In genomic region chrX:124502144-124502543, GRCh38 we compare ENCODE assay signal across 24 cellular contexts.
A peak's percentile ranks its signal among the peaks of the same experiment; 100 is the strongest.
DNase-seq lines count a peak whose midpoint lies in the region; ATAC-seq and TF ChIP-seq lines count a peak whose summit lies in the region.
"Had no signal": no experiment of that assay in that cellular context is flagged by ENCODE, and none has a peak within 500 bp of the region (broad histone marks: within the 10 kb centered on the region; RNA-seq: fewer than 3 reads in every experiment).

No MANE protein-coding gene starts in this region.

- BruUV-seq in Calu3 (replicated peaks; lab: Mats Ljungman, UMichigan): no TSS peak

- no peaks in the 10 kb centered on the region for H3K9me3 Mint-ChIP-seq in T-helper 2 cell treated with Interferon-gamma antibody and Interleukin-4, amounts not matched to agents 5 μg/mL and 100 μg/mL, for 36 hours
- no peaks in the 10 kb centered on the region for H3K9me3 Mint-ChIP-seq in activated naive CD4-positive, alpha-beta T cell treated with anti-CD3 and anti-CD28 coated beads, Interleukin-2, amount 50 U/mL, for 72 hours
- H3K9me3 Mint-ChIP-seq in activated naive CD8-positive, alpha-beta T cell treated with anti-CD3 and anti-CD28 coated beads for 36 hours: no peaks in the 10 kb centered on the region
- no peaks in the 10 kb centered on the region for H3K9me3 Mint-ChIP-seq in stimulated activated naive CD8-positive, alpha-beta T cell treated with anti-CD3 and anti-CD28 coated beads, Interleukin-15, Interleukin-2, amounts not matched to agents 100 ng/mL and 50 ng/mL, for 24 hours
- H3K9me3 Mint-ChIP-seq in Calu3 (ENCODE audit: low read depth, unreplicated experiment): no peaks in the 10 kb centered on the region
- H3K9me3 Mint-ChIP-seq: CD4-positive, alpha-beta T cell; GM23338 had no signal

- intact Hi-C loops in Calu3 (cut with micrococcal nuclease; ENCODE audit: unreplicated experiment): no loop called here

- no peaks in the 10 kb centered on the region for H3K27me3 Mint-ChIP-seq in T-helper 2 cell treated with Interferon-gamma antibody and Interleukin-4, amounts not matched to agents 5 μg/mL and 100 μg/mL, for 36 hours (ENCODE audit: low read depth)
- H3K27me3 Mint-ChIP-seq in activated naive CD8-positive, alpha-beta T cell treated with anti-CD3 and anti-CD28 coated beads for 36 hours: no peaks in the 10 kb centered on the region
- no peaks in the 10 kb centered on the region for H3K27me3 Mint-ChIP-seq in stimulated activated naive CD8-positive, alpha-beta T cell treated with anti-CD3 and anti-CD28 coated beads, Interleukin-15, Interleukin-2, amounts not matched to agents 100 ng/mL and 50 ng/mL, for 24 hours
- H3K27me3 Mint-ChIP-seq in Calu3 (ENCODE audit: unreplicated experiment): peaks cover 16% of the 10 kb centered on the region
- H3K27me3 Mint-ChIP-seq: CD4-positive, alpha-beta T cell had no signal

- no peak overlapping the region for H3K27ac Mint-ChIP-seq in T-helper 2 cell treated with Interferon-gamma antibody and Interleukin-4, amounts not matched to agents 5 μg/mL and 100 μg/mL, for 36 hours
- no peak overlapping the region for H3K27ac Mint-ChIP-seq in activated naive CD4-positive, alpha-beta T cell treated with anti-CD3 and anti-CD28 coated beads, Interleukin-2, amount 50 U/mL, for 72 hours
- H3K27ac Mint-ChIP-seq in activated naive CD8-positive, alpha-beta T cell treated with anti-CD3 and anti-CD28 coated beads for 36 hours: peak overlapping the region; percentile 78
- peak overlapping the region; percentile 58 for H3K27ac Mint-ChIP-seq in stimulated activated naive CD8-positive, alpha-beta T cell treated with anti-CD3 and anti-CD28 coated beads, Interleukin-15, Interleukin-2, amounts not matched to agents 100 ng/mL and 50 ng/mL, for 24 hours
- H3K27ac Mint-ChIP-seq in Calu3 (ENCODE audit: unreplicated experiment): no peak overlapping the region
- H3K27ac Mint-ChIP-seq: CD4-positive, alpha-beta T cell; GM23338 had no signal

- CTCF ChIA-PET in Calu3 (lab: Charles Lee): no interaction called here

- H3K4me1 Mint-ChIP-seq in T-helper 2 cell treated with Interferon-gamma antibody and Interleukin-4, amounts not matched to agents 5 μg/mL and 100 μg/mL, for 36 hours (ENCODE audit: low read depth): peaks cover 8% of the 10 kb centered on the region
- peaks cover 9% of the 10 kb centered on the region for H3K4me1 Mint-ChIP-seq in activated naive CD8-positive, alpha-beta T cell treated with anti-CD3 and anti-CD28 coated beads for 36 hours
- peaks cover 28% of the 10 kb centered on the region for H3K4me1 Mint-ChIP-seq in stimulated activated naive CD8-positive, alpha-beta T cell treated with anti-CD3 and anti-CD28 coated beads, Interleukin-15, Interleukin-2, amounts not matched to agents 100 ng/mL and 50 ng/mL, for 24 hours (ENCODE audit: low read depth)
- H3K4me1 Mint-ChIP-seq in Calu3 (ENCODE audit: low read depth, unreplicated experiment): no peaks in the 10 kb centered on the region

- ATAC-seq in activated naive CD4-positive, alpha-beta T cell treated with anti-CD3 and anti-CD28 coated beads, Interleukin-2, amount 50 U/mL, for 72 hours: peak; percentile 18 to 59
- no peak for ATAC-seq in GM21423 (IDR thresholded peaks at IDR 0.05; ENCODE audit: unreplicated experiment)
- ATAC-seq: GM23338, HepG2 had no signal

- no peak overlapping the region for H3K4me3 Mint-ChIP-seq in T-helper 2 cell treated with Interferon-gamma antibody and Interleukin-4, amounts not matched to agents 5 μg/mL and 100 μg/mL, for 36 hours
- H3K4me3 Mint-ChIP-seq in activated naive CD8-positive, alpha-beta T cell treated with anti-CD3 and anti-CD28 coated beads for 36 hours: no peak overlapping the region
- no peak overlapping the region for H3K4me3 Mint-ChIP-seq in stimulated activated naive CD8-positive, alpha-beta T cell treated with anti-CD3 and anti-CD28 coated beads, Interleukin-15, Interleukin-2, amounts not matched to agents 100 ng/mL and 50 ng/mL, for 24 hours
- H3K4me3 Mint-ChIP-seq in Calu3 (ENCODE audit: low read depth, unreplicated experiment): no peak overlapping the region
- H3K4me3 Mint-ChIP-seq: CD4-positive, alpha-beta T cell; GM23338 had no signal

- H3K36me3 Mint-ChIP-seq in T-helper 2 cell treated with Interferon-gamma antibody and Interleukin-4, amounts not matched to agents 5 μg/mL and 100 μg/mL, for 36 hours (ENCODE audit: low read depth): no peaks in the 10 kb centered on the region
- no peaks in the 10 kb centered on the region for H3K36me3 Mint-ChIP-seq in activated naive CD4-positive, alpha-beta T cell treated with anti-CD3 and anti-CD28 coated beads, Interleukin-2, amount 50 U/mL, for 72 hours
- H3K36me3 Mint-ChIP-seq in activated naive CD8-positive, alpha-beta T cell treated with anti-CD3 and anti-CD28 coated beads for 36 hours: no peaks in the 10 kb centered on the region
- H3K36me3 Mint-ChIP-seq in stimulated activated naive CD8-positive, alpha-beta T cell treated with anti-CD3 and anti-CD28 coated beads, Interleukin-15, Interleukin-2, amounts not matched to agents 100 ng/mL and 50 ng/mL, for 24 hours (ENCODE audit: low read depth): no peaks in the 10 kb centered on the region
- H3K36me3 Mint-ChIP-seq in Calu3 (ENCODE audit: insufficient read depth, unreplicated experiment): no peaks in the 10 kb centered on the region

- peak; percentile 5 for DNase-seq in T-helper 2 cell treated with Interferon-gamma antibody and Interleukin-4, amounts not matched to agents 5 μg/mL and 100 μg/mL, for 36 hours (ENCODE audit: low spot score)
- DNase-seq in T-helper 2 cell (no peak), Calu3 (no peak)
- no peak for DNase-seq in activated naive CD4-positive, alpha-beta T cell treated with anti-CD3 and anti-CD28 coated beads, Interleukin-2, amount 50 U/mL, for 72 hours (ENCODE audit: low spot score in 2 of 2)
- DNase-seq in activated naive CD4-positive, alpha-beta T cell treated with anti-CD3 and anti-CD28 coated beads, Interleukin-2, amount 50 U/mL, for 16 hours: no peak
- peak; percentile 2 for DNase-seq in activated naive CD8-positive, alpha-beta T cell treated with anti-CD3 and anti-CD28 coated beads for 36 hours
- DNase-seq: ACHN; CD4-positive, alpha-beta T cell; COR-L47; DMS 273 treated with DMSO at 0.1 percent for 48 hours; DND-41; KBM-7; NCI-H1092; NCI-H1436; NCI-H187 treated with DMSO at 0.1 percent for 48 hours; NCI-H2107; NCI-H510A treated with DMSO at 0.1 percent for 48 hours; NCI-H774; NK-92 treated with Interleukin-12 subunit alpha and Interleukin-12 subunit beta, amount 100 ng/mL, for 24 hours; SHP77 treated with DMSO at 0.1 percent for 48 hours had no signal

- TF ChIP-seq CTCF in Calu3 (IDR thresholded peaks at IDR 0.05; ENCODE audit: unreplicated experiment): no peak

Comparison
In these comparisons a context has a peak if more than half of its experiments do, and no peak if none do; other contexts are left out.
1. DNase-seq: peak in T-helper 2 cell treated with Interferon-gamma antibody and Interleukin-4, amounts not matched to agents 5 μg/mL and 100 μg/mL, for 36 hours (single experiment) and activated naive CD8-positive, alpha-beta T cell treated with anti-CD3 and anti-CD28 coated beads for 36 hours (single experiment); none in T-helper 2 cell (0 of 5), activated naive CD4-positive, alpha-beta T cell treated with anti-CD3 and anti-CD28 coated beads, Interleukin-2, amount 50 U/mL, for 72 hours (0 of 2), activated naive CD4-positive, alpha-beta T cell treated with anti-CD3 and anti-CD28 coated beads, Interleukin-2, amount 50 U/mL, for 16 hours (single experiment) and Calu3 (single experiment).
2. H3K27ac Mint-ChIP-seq: peak in activated naive CD8-positive, alpha-beta T cell treated with anti-CD3 and anti-CD28 coated beads for 36 hours (single experiment) and stimulated activated naive CD8-positive, alpha-beta T cell treated with anti-CD3 and anti-CD28 coated beads, Interleukin-15, Interleukin-2, amounts not matched to agents 100 ng/mL and 50 ng/mL, for 24 hours (single experiment); none in T-helper 2 cell treated with Interferon-gamma antibody and Interleukin-4, amounts not matched to agents 5 μg/mL and 100 μg/mL, for 36 hours (single experiment), activated naive CD4-positive, alpha-beta T cell treated with anti-CD3 and anti-CD28 coated beads, Interleukin-2, amount 50 U/mL, for 72 hours (0 of 2) and Calu3 (single experiment).